Comparison of ENCODE assay signal across 8 cellular contexts in genomic region chr2:226796840-226797288, GRCh38. TPM values are rescaled to one million over a fixed set of nuclear protein-coding genes. Genes with fewer than 3 reads are reported as not detected.
DNase-seq lines count a peak whose midpoint lies in the region; ATAC-seq and TF ChIP-seq lines count a peak whose summit lies in the region.

No MANE protein-coding gene starts in this region.

- peaks cover 77% of the 10 kb centered on the region for H3K79me2 ChIP-seq in mammary epithelial cell (ENCODE audit: insufficient read depth, low read length)

- ATAC-seq in mucosa of descending colon (no peak), HG03280 (IDR thresholded peaks at IDR 0.05; ENCODE audit: unreplicated experiment) (no peak), GM21381 (IDR thresholded peaks at IDR 0.05; ENCODE audit: unreplicated experiment) (no peak), HG03439 (IDR thresholded peaks at IDR 0.05; ENCODE audit: unreplicated experiment) (no peak)

- peak overlapping the region; percentile 56 for H3K9ac ChIP-seq in mammary epithelial cell (ENCODE audit: insufficient read depth, low read length)

- peaks cover 3% of the 10 kb centered on the region for H4K20me1 ChIP-seq in mammary epithelial cell (ENCODE audit: insufficient read depth, low read length)

- H3K4me1 ChIP-seq in mammary epithelial cell (ENCODE audit: insufficient read depth, low read length) = peaks cover 48% of the 10 kb centered on the region
- H3K4me1 ChIP-seq in mucosa of descending colon (ENCODE audit: low read depth) = peaks cover 21% of the 10 kb centered on the region

- H3K4me2 ChIP-seq in mammary epithelial cell (ENCODE audit: insufficient read depth, low read depth, low read length) = peak overlapping the region; percentile 93

- no peaks in the 10 kb centered on the region for H3K27me3 ChIP-seq in mammary epithelial cell (ENCODE audit: insufficient read depth, low read length)

- H3K9me3 ChIP-seq in mammary epithelial cell (replicated peaks; ENCODE audit: insufficient read depth, low read length) (peaks cover 3% of the 10 kb centered on the region), mucosa of descending colon (no peaks in the 10 kb centered on the region)

- H2AFZ ChIP-seq in mammary epithelial cell (ENCODE audit: low read depth, low read length) = no peak overlapping the region

- peak overlapping the region; percentile 39 for H3K27ac ChIP-seq in mammary epithelial cell (ENCODE audit: insufficient read depth, low read depth, low read length)

- peak overlapping the region; percentile 86 for H3K4me3 ChIP-seq in AG10803 (ENCODE audit: low read length)
- H3K4me3 ChIP-seq in mammary epithelial cell (replicated peaks in 1 of 3; ENCODE audit: insufficient read depth in 1 of 3, low read depth in 2 of 3, low read length in 3 of 3) = peak overlapping the region; percentile 82 to 92 (median 85)
- H3K4me3 ChIP-seq in mucosa of descending colon = no peak overlapping the region

- no TSS peak for BruUV-seq in mammary epithelial cell (replicated peaks; lab: Mats Ljungman, UMichigan)

- WGBS in mammary epithelial cell (ENCODE audit: low coverage, missing lambda C conversion rate) = 29% methylated on average over 3 of the region's 17 CpGs

- dilution Hi-C loops in mammary epithelial cell (cut with HindIII; ENCODE audit: low sequenced_read_pairs) = no loop called here

- DNase-seq in AG10803 (ENCODE audit: low read depth) (peak; percentile 68), HS-27A (ENCODE audit: low read depth) (peak; percentile 36), mammary epithelial cell (no peak), mucosa of descending colon (peak; percentile 35 to 51 (median 50)), COLO829 (ENCODE audit: low spot score) (no peak)

- in situ Hi-C loops in mammary epithelial cell (cut with MboI; ENCODE audit: low sequenced_read_pairs in 2 of 2) = loop anchor here (5.0 to 25.0 kb wide), 4 partner anchors 362 to 910 kb away; no protein-coding TSS in a partner anchor

- TF ChIP-seq CTCF in AG10803 (conservative IDR thresholded peaks at IDR 0.05; ENCODE audit: low read length) (peak; percentile 79), mammary epithelial cell (conservative IDR thresholded peaks at IDR 0.05 in 1 of 2, IDR thresholded peaks at IDR 0.05 in 1 of 2; ENCODE audit: extremely low read depth in 1 of 2, insufficient read depth in 1 of 2, low read depth in 1 of 2, low read length in 2 of 2) (peak; percentile 57 to 75), mucosa of descending colon (IDR thresholded peaks at IDR 0.05) (no peak)

- CTCF ChIA-PET in mammary epithelial cell (lab: Charles Lee; ENCODE audit: low non-redundant PET) = no interaction called here

- H3K36me3 ChIP-seq in mammary epithelial cell (ENCODE audit: insufficient read depth, low read length) (peaks cover 15% of the 10 kb centered on the region), mucosa of descending colon (ENCODE audit: low read depth) (no peaks in the 10 kb centered on the region)

- intact Hi-C loops in mammary epithelial cell (cut with micrococcal nuclease) (loop anchor here (1.0 to 10.0 kb wide), 13 partner anchors 146 to 1127 kb away; no protein-coding TSS in a partner anchor), mucosa of descending colon (cut with DNase I, micrococcal nuclease) (loop anchor here (10.0 kb wide), 2 partner anchors 62 to 142 kb away; no protein-coding TSS in a partner anchor)

RNA-seq across cellular contexts. Expression of gene IRS1, which starts 2.8 kb away (rescaled TPM):
- total RNA-seq in mammary epithelial cell (10 to 100 TPM; 25.8 to 36.2 TPM), mucosa of descending colon (10 to 100 TPM in 2 of 3 donors, 1 to 10 TPM in 1; 8.1 to 29.0 (median 13.5) TPM)
- polyA plus RNA-seq in mammary epithelial cell = 27.6 TPM
- 45.6 TPM for polyA minus RNA-seq in mammary epithelial cell

RNA-seq across cellular contexts. Expression of gene RHBDD1, which starts 39.0 kb away (rescaled TPM):
- total RNA-seq in mammary epithelial cell (10 to 100 TPM; 43.3 to 52.1 TPM), mucosa of descending colon (10 to 100 TPM; 28.7 to 41.6 (median 30.5) TPM)
- polyA plus RNA-seq in mammary epithelial cell = 12.1 TPM
- 63.2 TPM for polyA minus RNA-seq in mammary epithelial cell

Comparison
In these comparisons a context has a peak if more than half of its experiments do, and no peak if none do; other contexts are left out.
1. DNase-seq: peak in AG10803 (single experiment), HS-27A (single experiment) and mucosa of descending colon (3 of 3); none in mammary epithelial cell (single experiment) and COLO829 (single experiment).